In genomic region chr13:20193924-20194631, GRCh38 we compare ENCODE assay signal across 9 cellular contexts. TPM values are rescaled to one million over a fixed set of nuclear protein-coding genes. Genes with fewer than 3 reads are reported as not detected.
DNase-seq lines count a peak whose midpoint lies in the region; ATAC-seq, FAIRE-seq and TF ChIP-seq lines count a peak whose summit lies in the region.
"Had no signal": no experiment of that assay in that cellular context is flagged by ENCODE, and none has a peak within 500 bp of the region (broad histone marks: within the 10 kb centered on the region; RNA-seq: fewer than 3 reads in every experiment).

No MANE protein-coding gene starts in this region.

- no peak overlapping the region for H3K4me3 ChIP-seq in DND-41 (ENCODE audit: low read depth in 1 of 2, low read length in 2 of 2)
- H3K4me3 ChIP-seq in GM12878: peak overlapping the region; percentile 70; the same call in 1 of the 2 replicates

- peaks cover 75% of the 10 kb centered on the region for H3K27me3 Mint-ChIP-seq in nephron (ENCODE audit: low read depth)

- H3K4me1 ChIP-seq in DND-41 (ENCODE audit: insufficient read depth, low read length) (peaks cover 11% of the 10 kb centered on the region), GM12878 (ENCODE audit: control insufficient read depth, insufficient read depth, low read length) (peaks cover 12% of the 10 kb centered on the region)

- no peaks in the 10 kb centered on the region; the same call in 1 of the 2 replicates for H4K20me1 ChIP-seq in DND-41 (ENCODE audit: insufficient read depth, low read length)
- H4K20me1 ChIP-seq in GM12878 (ENCODE audit: control insufficient read depth, insufficient read depth): no peaks in the 10 kb centered on the region

- no peaks in the 10 kb centered on the region for H3K9me3 ChIP-seq in DND-41 (ENCODE audit: insufficient read depth, low read length, severe bottlenecking)
- no peaks in the 10 kb centered on the region for H3K9me3 ChIP-seq in GM12878 (replicated peaks; ENCODE audit: control insufficient read depth, insufficient read depth, low read length)

- BruUV-seq in GM12878 (replicated peaks; lab: Mats Ljungman, UMichigan): no TSS peak

- intact Hi-C loops in GM12878 (cut with micrococcal nuclease; ENCODE audit: unreplicated experiment): loop anchor here (5.0 kb wide), 1 partner anchor 218 kb away; no protein-coding TSS in a partner anchor

- no peaks in the 10 kb centered on the region for H3K36me3 Mint-ChIP-seq in nephron (ENCODE audit: low read depth)

- H3K9ac ChIP-seq in DND-41 (ENCODE audit: low read depth, low read length) (no peak overlapping the region), GM12878 (ENCODE audit: control insufficient read depth, insufficient read depth, low read length) (no peak overlapping the region; the same call in 1 of the 2 replicates)

- H3K27me3 ChIP-seq in DND-41 (ENCODE audit: insufficient read depth, low read length, poor library complexity) (peaks cover 52% of the 10 kb centered on the region), GM12878 (replicated peaks in 1 of 2; ENCODE audit: control insufficient read depth in 2 of 2, insufficient read depth in 2 of 2, low read length in 1 of 2) (peaks cover 7 to 25% of the 10 kb centered on the region in 2 experiments; a peak in 3 of 4 replicates)

- H3K4me3 Mint-ChIP-seq in nephron: peak overlapping the region; percentile 72 to 81 (median 80)

- CTCF ChIA-PET in GM12878 (lab: Yijun Ruan, JAX): interaction anchor here (5.0 to 6.6 kb wide), 2 partner anchors 10 to 296 kb away, joined by 67 to 101 read pairs; no protein-coding TSS in a partner anchor

- H3K79me2 ChIP-seq in DND-41 (ENCODE audit: insufficient read depth, low read length) (no peaks in the 10 kb centered on the region), GM12878 (ENCODE audit: control insufficient read depth, insufficient read depth, low read length) (no peaks in the 10 kb centered on the region)

- ATAC-seq in DND-41 (ENCODE audit: insufficient read depth, low read depth) (0 out of 3 replicates have a peak, but pooled peaks have one; percentile 10), HG02852 (IDR thresholded peaks at IDR 0.05; ENCODE audit: unreplicated experiment) (peak; percentile 33), GM12878 (peak; percentile 58), GM19395 (IDR thresholded peaks at IDR 0.05; ENCODE audit: unreplicated experiment) (no peak), GM19455 (IDR thresholded peaks at IDR 0.05; ENCODE audit: unreplicated experiment) (no peak)

- no peak overlapping the region for H3K27ac ChIP-seq in DND-41 (ENCODE audit: low read length)
- no peak overlapping the region for H3K27ac ChIP-seq in GM12878 (ENCODE audit: control insufficient read depth, insufficient read depth)

- in situ Hi-C loops in GM12878 (cut with MboI): loop anchor here (25.0 kb wide), 1 partner anchor 643 kb away; no protein-coding TSS in a partner anchor

- H3K9me3 Mint-ChIP-seq in nephron: peaks cover 2% of the 10 kb centered on the region

- POLR2A ChIA-PET in GM12878 (lab: Charles Lee): no interaction called here

- H2AFZ ChIP-seq in DND-41 (ENCODE audit: low read depth, low read length) (no peak overlapping the region), GM12878 (ENCODE audit: control insufficient read depth, low read depth, low read length) (no peak overlapping the region; the same call in 1 of the 2 replicates)

- no peak for TF ChIP-seq EP300 in GM12878 (IDR thresholded peaks at IDR 0.05; ENCODE audit: borderline replicate concordance in 1 of 2, control insufficient read depth in 1 of 2, low read depth in 2 of 2, low read length in 2 of 2)

- SMC1A ChIA-PET in GM12878 (lab: Charles Lee; ENCODE audit: uncharacterized antibody, unreplicated experiment): interaction anchor here (1.2 kb wide), 1 partner anchor 298 kb away, joined by 3 read pairs; no protein-coding TSS in a partner anchor

- no peaks in the 10 kb centered on the region for H3K36me3 ChIP-seq in DND-41 (ENCODE audit: insufficient read depth, low read length)
- H3K36me3 ChIP-seq in GM12878 (ENCODE audit: control insufficient read depth in 2 of 2, insufficient read depth in 2 of 2, low read length in 1 of 2): no peaks in the 10 kb centered on the region

- H3K4me1 Mint-ChIP-seq in nephron: peaks cover 14% of the 10 kb centered on the region

- WGBS in GM12878 (ENCODE audit: insufficient coverage, insufficient replicate concordance, low lambda C conversion rate, missing lambda C conversion rate): 9% methylated on average over 26 of the region's 26 CpGs

- no peak overlapping the region for H3K27ac Mint-ChIP-seq in nephron

- H3K4me2 ChIP-seq in DND-41 (ENCODE audit: insufficient read depth, low read length) (peak overlapping the region; percentile 53), GM12878 (ENCODE audit: control insufficient read depth, insufficient read depth) (peak overlapping the region; percentile 91)

- TF ChIP-seq POLR2A in GM12878 (IDR thresholded peaks at IDR 0.05; ENCODE audit: low read depth, low read length): no peak

- RAD21 ChIA-PET in GM12878 (lab: Charles Lee; ENCODE audit: unreplicated experiment): interaction anchor here (1.6 kb wide), 1 partner anchor 731 kb away, joined by 6 read pairs; no protein-coding TSS in a partner anchor

- TF ChIP-seq CTCF in DND-41 (IDR thresholded peaks at IDR 0.05; ENCODE audit: borderline replicate concordance, extremely low read depth, low read length, poor library complexity, severe bottlenecking) (no peak), GM12878 (IDR thresholded peaks at IDR 0.05 in 2 of 3, conservative IDR thresholded peaks at IDR 0.05 in 1 of 3; ENCODE audit: control insufficient read depth in 2 of 3, extremely low read depth in 1 of 3, insufficient read depth in 1 of 3, low read depth in 3 of 3, low read length in 3 of 3) (no peak), nephron (IDR thresholded peaks at IDR 0.05; ENCODE audit: unreplicated experiment in 3 of 3) (no peak)

- TF ChIP-seq RAD21 in GM12878 (IDR thresholded peaks at IDR 0.05; ENCODE audit: insufficient read depth, low read depth, low read length): no peak

- DNase-seq in DND-41 (no peak), GM12878 (ENCODE audit: low read depth, low spot score) (no peak), HTR-8/SVneo (ENCODE audit: insufficient read length, low spot score) (no peak), NCI-H345 (lab: John Stamatoyannopoulos, UW) (no peak)

- FAIRE-seq in GM12878 (lab: Jason Lieb, UNC): no peak
- no peak for FAIRE-seq in HTR-8/SVneo (lab: Jason Lieb, UNC)
- FAIRE-seq: colon had no signal

TF ChIP-seq in GM12878, 131 proteins besides CTCF, POLR2A, EP300 and RAD21 (continues in another document):
- no peak for TF ChIP-seq SREBF1 (IDR thresholded peaks at IDR 0.05; ENCODE audit: low read length)

RNA-seq across cellular contexts. Expression of gene GJB2, which starts 1.3 kb away (rescaled TPM):
- not detected in 2 replicates for total RNA-seq in GM12878 (2013; cell fraction: nucleolus; rRNA removed)
- total RNA-seq in GM12878 (2014; rRNA removed): 0.16 and 0.28 TPM in 2 replicates
- 0.28 and 0.31 TPM in 2 replicates for total RNA-seq in GM12878 (2014; rRNA removed; fragmentation: Illumina TruSeq; extraction: Trizol)
- 0.24 and 0.44 TPM in 2 replicates for total RNA-seq in GM12878 (2021)
- polyA plus RNA-seq in GM12878 (2011; ENCODE audit: low read depth): 0.38 TPM
- 0.56 and 1.1 TPM in 2 replicates for polyA plus RNA-seq in GM12878 (2011; rRNA removed)
- polyA plus RNA-seq in GM12878 (2011; cell fraction: cytosol; rRNA removed): 0.62 and 0.76 TPM in 2 replicates
- polyA plus RNA-seq in GM12878 (2011; cell fraction: nucleus; rRNA removed): 0.37 and 0.42 TPM in 2 replicates
- polyA plus RNA-seq in GM12878 (2012): 0.50 and 0.53 TPM in 2 replicates
- 0.24 and 0.28 TPM in 2 replicates for polyA plus RNA-seq in GM12878 (2014; fragmentation: Illumina TruSeq; extraction: Trizol)
- polyA plus RNA-seq in GM12878 (2014; fragmentation: Nextera tagmentation; extraction: Ambion mirVana): under 1 TPM in 1 of 2 experiments, not detected in 1; 0.07 TPM
- polyA plus RNA-seq in GM12878 (2014; rRNA removed): 0.06 and 0.27 TPM in 2 replicates
- polyA plus RNA-seq in GM12878 (2016; fragmentation: Nextera tagmentation; extraction: Ambion mirVana): under 1 TPM; 0.57 to 0.59 TPM
- 0.67 and 0.80 TPM in 2 replicates for polyA minus RNA-seq in GM12878 (2011; rRNA and poly(A)+ RNA removed)
- polyA minus RNA-seq in GM12878 (2011; cell fraction: cytosol; rRNA and poly(A)+ RNA removed): 0.53 TPM in 1 of 2 replicates, not detected in the other
- 0.29 and 0.36 TPM in 2 replicates for polyA minus RNA-seq in GM12878 (2011; cell fraction: nucleus; rRNA and poly(A)+ RNA removed)

RNA-seq across cellular contexts. Expression of gene GJA3, which starts 33.2 kb away (rescaled TPM):
- total RNA-seq in GM12878 (2013; cell fraction: nucleolus; rRNA removed): not detected in 2 replicates
- total RNA-seq in GM12878 (2014; rRNA removed): 0.11 TPM in 1 of 2 replicates, not detected in the other
- total RNA-seq in GM12878 (2014; rRNA removed; fragmentation: Illumina TruSeq; extraction: Trizol): 0.05 TPM in 1 of 2 replicates, not detected in the other
- total RNA-seq in GM12878 (2021): not detected in 2 replicates
- polyA plus RNA-seq in GM12878 (2011; ENCODE audit: low read depth): not detected
- 0.08 and 0.17 TPM in 2 replicates for polyA plus RNA-seq in GM12878 (2011; rRNA removed)
- polyA plus RNA-seq in GM12878 (2011; cell fraction: cytosol; rRNA removed): 0.07 and 0.12 TPM in 2 replicates
- polyA plus RNA-seq in GM12878 (2011; cell fraction: nucleus; rRNA removed): 0.07 and 0.10 TPM in 2 replicates
- polyA plus RNA-seq in GM12878 (2012): 0.08 and 0.13 TPM in 2 replicates
- polyA plus RNA-seq in GM12878 (2014; fragmentation: Illumina TruSeq; extraction: Trizol): 0.04 TPM in 1 of 2 replicates, not detected in the other
- not detected for polyA plus RNA-seq in GM12878 (2014; fragmentation: Nextera tagmentation; extraction: Ambion mirVana)
- polyA plus RNA-seq in GM12878 (2014; rRNA removed): 0.03 TPM in 2 replicates
- under 1 TPM in 1 of 2 experiments, not detected in 1; 0.03 TPM for polyA plus RNA-seq in GM12878 (2016; fragmentation: Nextera tagmentation; extraction: Ambion mirVana)
- polyA minus RNA-seq in GM12878 (2011; rRNA and poly(A)+ RNA removed): 0.07 and 0.26 TPM in 2 replicates
- not detected in 2 replicates for polyA minus RNA-seq in GM12878 (2011; cell fraction: cytosol; rRNA and poly(A)+ RNA removed)
- under 0.01 TPM in 1 of 2 replicates, not detected in the other for polyA minus RNA-seq in GM12878 (2011; cell fraction: nucleus; rRNA and poly(A)+ RNA removed)

RNA-seq across cellular contexts. Expression of gene GJB6, which starts 38.0 kb away (rescaled TPM):
- total RNA-seq in GM12878 (2013; cell fraction: nucleolus; rRNA removed): not detected in 2 replicates
- not detected in 2 replicates for total RNA-seq in GM12878 (2014; rRNA removed)
- not detected in 2 replicates for total RNA-seq in GM12878 (2014; rRNA removed; fragmentation: Illumina TruSeq; extraction: Trizol)
- total RNA-seq in GM12878 (2021): not detected in 2 replicates
- polyA plus RNA-seq in GM12878 (2011; ENCODE audit: low read depth): not detected
- polyA plus RNA-seq in GM12878 (2011; rRNA removed): 0.03 TPM in 1 of 2 replicates, not detected in the other
- polyA plus RNA-seq in GM12878 (2011; cell fraction: cytosol; rRNA removed): not detected in 2 replicates
- not detected in 2 replicates for polyA plus RNA-seq in GM12878 (2011; cell fraction: nucleus; rRNA removed)
- not detected in 2 replicates for polyA plus RNA-seq in GM12878 (2012)
- not detected in 2 replicates for polyA plus RNA-seq in GM12878 (2014; fragmentation: Illumina TruSeq; extraction: Trizol)
- not detected for polyA plus RNA-seq in GM12878 (2014; fragmentation: Nextera tagmentation; extraction: Ambion mirVana)
- not detected in 2 replicates for polyA plus RNA-seq in GM12878 (2014; rRNA removed)
- polyA plus RNA-seq in GM12878 (2016; fragmentation: Nextera tagmentation; extraction: Ambion mirVana): not detected
- polyA minus RNA-seq in GM12878 (2011; rRNA and poly(A)+ RNA removed): not detected in 2 replicates
- polyA minus RNA-seq in GM12878 (2011; cell fraction: cytosol; rRNA and poly(A)+ RNA removed): not detected in 2 replicates
- polyA minus RNA-seq in GM12878 (2011; cell fraction: nucleus; rRNA and poly(A)+ RNA removed): not detected in 2 replicates

Comparison
In these comparisons a context has a peak if more than half of its experiments do, and no peak if none do; other contexts are left out.
1. ATAC-seq: peak in DND-41 (single experiment), HG02852 (single experiment) and GM12878 (single experiment); none in GM19395 (single experiment) and GM19455 (single experiment).